In genomic region chr9:113343732-113344231, GRCh38 we compare ENCODE assay signal across 8 cellular contexts. TPM values are rescaled to one million over a fixed set of nuclear protein-coding genes. Genes with fewer than 3 reads are reported as not detected.
DNase-seq lines count a peak whose midpoint lies in the region; ATAC-seq, FAIRE-seq and TF ChIP-seq lines count a peak whose summit lies in the region.

No MANE protein-coding gene starts in this region.

- H3K36me3 ChIP-seq in ascending aorta = no peaks in the 10 kb centered on the region
- no peaks in the 10 kb centered on the region for H3K36me3 ChIP-seq in thoracic aorta

- TF ChIP-seq POLR2A in H54 (IDR thresholded peaks at IDR 0.05; ENCODE audit: low read depth, low read length) = no peak

- in situ Hi-C loops in GM13977 (cut with MboI; ENCODE audit: low pct_unique_long_range_greater_than_20kb, low sequenced_read_pairs, unreplicated experiment) = no loop called here

- DNase-seq in DMS53 treated with DMSO at 0.1 percent for 48 hours (lab: John Stamatoyannopoulos, UW; ENCODE audit: unreplicated experiment) (peak; percentile 82), NCI-H146 treated with DMSO at 0.1 percent for 48 hours (lab: John Stamatoyannopoulos, UW; ENCODE audit: unreplicated experiment) (peak; percentile 15), ascending aorta (ENCODE audit: low spot score in 2 of 2) (peak in 1 of 2 donors; percentile 91), iris pigment epithelial cell (ENCODE audit: low read depth) (peak; percentile 51), thoracic aorta (ENCODE audit: low spot score) (peak; percentile 79), GM13977 (ENCODE audit: low spot score) (no peak), H54 (ENCODE audit: insufficient read length, low spot score) (no peak)
- DNase-seq in activated CD4-positive, CD25-positive, alpha-beta regulatory T cell (lab: John Stamatoyannopoulos, UW) = no peak

- H3K4me3 ChIP-seq in ascending aorta (no peak overlapping the region), thoracic aorta (no peak overlapping the region)

- H3K27me3 ChIP-seq in ascending aorta = no peaks in the 10 kb centered on the region
- H3K27me3 ChIP-seq in thoracic aorta (replicated peaks; ENCODE audit: insufficient read depth) = no peaks in the 10 kb centered on the region

- ATAC-seq in thoracic aorta (ENCODE audit: insufficient number of reproducible peaks, low FRiP score, low read depth) = peak; percentile 82

- H3K4me1 ChIP-seq in ascending aorta (peaks cover 0 to 7% of the 10 kb centered on the region in 2 donors), thoracic aorta (ENCODE audit: control insufficient read depth in 1 of 2, low read depth in 2 of 2) (peaks cover 5 to 28% of the 10 kb centered on the region in 2 donors)

- no peak for FAIRE-seq in H54 (lab: Jason Lieb, UNC)

- no peak for TF ChIP-seq CTCF in ascending aorta (IDR thresholded peaks at IDR 0.05)
- TF ChIP-seq CTCF in thoracic aorta (IDR thresholded peaks at IDR 0.05) = no peak
- no peak for TF ChIP-seq CTCF in GM13977 (IDR thresholded peaks at IDR 0.05; ENCODE audit: extremely low read depth, insufficient read depth, missing control alignments)

- H3K27ac ChIP-seq in ascending aorta (peak overlapping the region; percentile 69 to 76), thoracic aorta (peak overlapping the region; percentile 78 to 83)

- intact Hi-C loops in ascending aorta (cut with DNase I) = loop anchor here (5.0 kb wide), 1 partner anchor 34 kb away; the partner anchor contains the start of gene HDHD3

- H3K9me3 ChIP-seq in ascending aorta = no peaks in the 10 kb centered on the region
- H3K9me3 ChIP-seq in thoracic aorta = no peaks in the 10 kb centered on the region

RNA-seq across cellular contexts. Expression of gene WDR31, which starts 3.7 kb away (rescaled TPM):
- total RNA-seq in ascending aorta (0.21 TPM), thoracic aorta (1 to 10 TPM; 2.4 to 5.4 TPM)

RNA-seq across cellular contexts. Expression of gene BSPRY, which starts 5.6 kb away (rescaled TPM):
- total RNA-seq in ascending aorta (not detected), thoracic aorta (under 1 TPM in 1 of 2 donors, not detected in 1; 0.14 TPM)

RNA-seq across cellular contexts. Expression of gene HDHD3, which starts 33.0 kb away (rescaled TPM):
- total RNA-seq in ascending aorta = 16.5 TPM
- total RNA-seq in thoracic aorta = 10 to 100 TPM; 17.6 to 30.1 TPM

RNA-seq across cellular contexts. Expression of gene RNF183, which starts 40.6 kb away (rescaled TPM):
- total RNA-seq in ascending aorta = not detected
- total RNA-seq in thoracic aorta = not detected

RNA-seq across cellular contexts. Expression of gene ALAD, which starts 57.3 kb away (rescaled TPM):
- total RNA-seq in ascending aorta (71.4 TPM), thoracic aorta (10 to 100 TPM; 23.0 to 26.0 TPM)

Comparison
In these comparisons a context has a peak if more than half of its experiments do, and no peak if none do; other contexts are left out.
1. DNase-seq: peak in DMS53 treated with DMSO at 0.1 percent for 48 hours (single experiment), NCI-H146 treated with DMSO at 0.1 percent for 48 hours (single experiment), iris pigment epithelial cell (single experiment) and thoracic aorta (single experiment); none in GM13977 (single experiment), activated CD4-positive, CD25-positive, alpha-beta regulatory T cell (0 of 4) and H54 (single experiment).